ENCODE assay signal across 8 cellular contexts in genomic region chr3:136819784-136820640, GRCh38. TPM values are rescaled to one million over a fixed set of nuclear protein-coding genes. Genes with fewer than 3 reads are reported as not detected.
A peak's percentile ranks its signal among the peaks of the same experiment; 100 is the strongest.
DNase-seq lines count a peak whose midpoint lies in the region; ATAC-seq and TF ChIP-seq lines count a peak whose summit lies in the region.

No MANE protein-coding gene starts in this region.

- H3K9me3 ChIP-seq in trophoblast cell (ENCODE audit: insufficient read depth, low read depth, low read length): no peaks in the 10 kb centered on the region

- WGBS in trophoblast cell (ENCODE audit: extremely low coverage, insufficient coverage, insufficient read length): no CpG with 5 or more reads among the region's 49 CpGs

- no peaks in the 10 kb centered on the region for H3K79me2 ChIP-seq in trophoblast cell (ENCODE audit: control insufficient read depth, insufficient read depth, low read length, poor library complexity)

- H3K27ac Mint-ChIP-seq in CD14-positive monocyte: peak overlapping the region in 5 of 7 donors; percentile 18 to 87 (median 47)

- DNase-seq in CD14-positive monocyte (ENCODE audit: low spot score) (no peak), HPDE6-E6E7 (ENCODE audit: extremely low spot score) (peak; percentile 60), SHP77 treated with DMSO at 0.1 percent for 48 hours (lab: John Stamatoyannopoulos, UW) (peak; percentile 44), amniotic stem cell (lab: John Stamatoyannopoulos, UW) (peak; percentile 29), left ventricle myocardium superior (peak; percentile 60), trophoblast cell (peak; percentile 54 to 55)

- peaks cover 4% of the 10 kb centered on the region for H3K79me1 ChIP-seq in trophoblast cell (ENCODE audit: low read length)

- H3K27me3 Mint-ChIP-seq in CD14-positive monocyte (ENCODE audit: low read depth in 3 of 3): peaks cover 38 to 59% (median 40%) of the 10 kb centered on the region in 3 donors

- no peak overlapping the region for H3K9ac ChIP-seq in trophoblast cell (ENCODE audit: low read length)

- no peaks in the 10 kb centered on the region for H3K36me3 ChIP-seq in trophoblast cell (ENCODE audit: control insufficient read depth in 1 of 2, insufficient read depth in 2 of 2, low read length in 2 of 2)

- H2AFZ ChIP-seq in trophoblast cell (ENCODE audit: insufficient read depth, low read length, poor library complexity): peak overlapping the region; percentile 41

- no peak overlapping the region for H4K91ac ChIP-seq in trophoblast cell (ENCODE audit: low read depth, low read length)

- H3K4me2 ChIP-seq in trophoblast cell (ENCODE audit: low read length): peak overlapping the region; percentile 100

- H3K14ac ChIP-seq in trophoblast cell (ENCODE audit: low read length): no peak overlapping the region

- H3K27me3 ChIP-seq in trophoblast cell (ENCODE audit: insufficient read depth, low read length): peaks cover 3% of the 10 kb centered on the region

- no peak overlapping the region for H3K4ac ChIP-seq in trophoblast cell (ENCODE audit: low read depth, low read length)

- intact Hi-C loops in CD14-positive monocyte (cut with micrococcal nuclease) (no loop called here), left ventricle myocardium superior (cut with micrococcal nuclease) (no loop called here)

- H2BK5ac ChIP-seq in trophoblast cell (ENCODE audit: low read depth, low read length, poor library complexity): no peak overlapping the region

- H3K4me3 Mint-ChIP-seq in CD14-positive monocyte: peak overlapping the region; percentile 87 to 97

- H3K4me1 Mint-ChIP-seq in CD14-positive monocyte: peaks cover 19% of the 10 kb centered on the region

- H3K9me3 Mint-ChIP-seq in CD14-positive monocyte: peaks cover 0 to 25% (median 14%) of the 10 kb centered on the region in 7 donors

- H3K23ac ChIP-seq in trophoblast cell (ENCODE audit: low read length): no peak overlapping the region

- no peak overlapping the region for H4K12ac ChIP-seq in trophoblast cell (ENCODE audit: low read depth, low read length)

- no peak overlapping the region for H2AK5ac ChIP-seq in trophoblast cell (ENCODE audit: low read length)

- H3K4me1 ChIP-seq in trophoblast cell (ENCODE audit: control insufficient read depth in 1 of 2, insufficient read depth in 2 of 2, low read length in 2 of 2): peaks cover 10 to 14% of the 10 kb centered on the region in 2 experiments

- H3K36me3 Mint-ChIP-seq in CD14-positive monocyte: peaks cover 3 to 6% of the 10 kb centered on the region in 2 donors

- TF ChIP-seq CTCF in CD14-positive monocyte (IDR thresholded peaks at IDR 0.05): no peak

- ATAC-seq in left ventricle myocardium superior (peak; percentile 67), HG03354 (IDR thresholded peaks at IDR 0.05; ENCODE audit: poor library complexity, severe bottlenecking, unreplicated experiment) (no peak), HG03025 (IDR thresholded peaks at IDR 0.05; ENCODE audit: low FRiP score, unreplicated experiment) (no peak)

- H2BK12ac ChIP-seq in trophoblast cell (ENCODE audit: low read length): no peak overlapping the region

- no peak overlapping the region for H4K8ac ChIP-seq in trophoblast cell (ENCODE audit: low read depth, low read length)

- peak overlapping the region; percentile 68 for H3K4me3 ChIP-seq in trophoblast cell (ENCODE audit: low read depth, low read length)

- H3K27ac ChIP-seq in trophoblast cell (ENCODE audit: low read depth, low read length): no peak overlapping the region

- no peak overlapping the region for H2BK120ac ChIP-seq in trophoblast cell (ENCODE audit: insufficient read depth, low read length, poor library complexity)

- no peak overlapping the region for H3K18ac ChIP-seq in trophoblast cell (ENCODE audit: low read length)

RNA-seq across cellular contexts. Expression of gene SLC35G2, which starts 1.1 kb away (rescaled TPM):
- not detected for polyA plus RNA-seq in CD14-positive monocyte
- 2.3 TPM for total RNA-seq in left ventricle myocardium superior
- polyA plus RNA-seq in trophoblast cell (2013): 1.5 TPM in 2 replicates

RNA-seq across cellular contexts. Expression of gene NCK1, which starts 42.0 kb away (rescaled TPM):
- polyA plus RNA-seq in CD14-positive monocyte: 10 to 100 TPM; 22.8 to 28.8 TPM
- total RNA-seq in left ventricle myocardium superior: 22.4 TPM
- polyA plus RNA-seq in trophoblast cell (2013): 28.2 and 29.0 TPM in 2 replicates
